Comparison of ENCODE assay signal across 9 cellular contexts in the genomic region with DNA sequence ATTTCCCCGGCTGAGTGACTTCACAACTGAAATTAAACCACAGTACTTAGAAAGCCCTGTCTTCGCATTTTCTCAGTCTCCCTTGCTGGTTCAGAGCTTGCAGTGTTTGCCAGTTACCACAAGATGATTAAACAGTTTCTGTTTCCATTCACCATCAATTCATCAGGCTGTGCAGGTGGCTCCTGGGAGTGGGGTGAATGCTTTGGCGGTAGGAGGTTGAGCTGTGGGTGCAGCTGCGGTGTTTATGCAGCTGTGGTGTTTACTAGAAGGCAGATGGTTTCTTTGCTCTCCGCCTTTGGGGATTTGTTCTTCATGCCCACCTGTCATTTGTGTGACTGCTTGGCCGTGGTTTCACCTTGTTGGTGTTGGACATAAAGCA. TPM values are rescaled to one million over a fixed set of nuclear protein-coding genes. Genes with fewer than 3 reads are reported as not detected.
DNase-seq lines count a peak whose midpoint lies in the region; ATAC-seq and TF ChIP-seq lines count a peak whose summit lies in the region.
"Had no signal": no experiment of that assay in that cellular context is flagged by ENCODE, and none has a peak within 500 bp of the region (broad histone marks: within the 10 kb centered on the region; RNA-seq: fewer than 3 reads in every experiment).

No MANE protein-coding gene starts in this region.

- DNase-seq in mammary epithelial cell (peak; percentile 73), MCF 10A (ENCODE audit: unreplicated experiment) (no peak), Kasumi-1 (lab: John Stamatoyannopoulos, UW) (no peak), cerebellum (ENCODE audit: low spot score) (no peak)
- DNase-seq in activated naive CD8-positive, alpha-beta T cell treated with anti-CD3 and anti-CD28 coated beads, Interleukin-2, amount 50 U/mL, for 24 hours: peak; percentile 66
- DNase-seq in stimulated activated CD8-positive, alpha-beta memory T cell treated with anti-CD3 and anti-CD28 coated beads, Interleukin-4, amount 100 ng/mL, for 24 hours (ENCODE audit: low read depth): peak; percentile 44
- DNase-seq: upper lobe of left lung had no signal

- in situ Hi-C loops in mammary epithelial cell (cut with MboI; ENCODE audit: low sequenced_read_pairs in 2 of 2): no loop called here

- no peaks in the 10 kb centered on the region for H3K36me3 Mint-ChIP-seq in MCF 10A (ENCODE audit: insufficient read depth, unreplicated experiment)
- no peaks in the 10 kb centered on the region for H3K36me3 Mint-ChIP-seq in activated naive CD8-positive, alpha-beta T cell treated with anti-CD3 and anti-CD28 coated beads, Interleukin-2, amount 50 U/mL, for 24 hours (ENCODE audit: low read depth)

- no peak overlapping the region for H3K27ac Mint-ChIP-seq in MCF 10A (ENCODE audit: low read depth, unreplicated experiment)
- H3K27ac Mint-ChIP-seq in activated naive CD8-positive, alpha-beta T cell treated with anti-CD3 and anti-CD28 coated beads, Interleukin-2, amount 50 U/mL, for 24 hours: peak overlapping the region; percentile 67

- no peak overlapping the region for H3K9ac ChIP-seq in mammary epithelial cell (ENCODE audit: insufficient read depth, low read length)
- H3K9ac ChIP-seq in OCI-LY3 (ENCODE audit: low read length): no peak overlapping the region

- ATAC-seq in HG03342 (IDR thresholded peaks at IDR 0.05; ENCODE audit: unreplicated experiment): peak; percentile 94
- peak; percentile 97 for ATAC-seq in activated naive CD8-positive, alpha-beta T cell treated with anti-CD3 and anti-CD28 coated beads, Interleukin-2, amount 50 U/mL, for 24 hours

- no peak overlapping the region for H3K4me3 Mint-ChIP-seq in MCF 10A (ENCODE audit: unreplicated experiment)
- peak overlapping the region; percentile 41 for H3K4me3 Mint-ChIP-seq in activated naive CD8-positive, alpha-beta T cell treated with anti-CD3 and anti-CD28 coated beads, Interleukin-2, amount 50 U/mL, for 24 hours

- H3K4me2 ChIP-seq in mammary epithelial cell (ENCODE audit: insufficient read depth, low read depth, low read length) (no peak overlapping the region), OCI-LY3 (ENCODE audit: low read length) (peak overlapping the region; percentile 34)

- H3K27ac ChIP-seq in mammary epithelial cell (ENCODE audit: insufficient read depth, low read depth, low read length) (no peak overlapping the region), OCI-LY3 (ENCODE audit: low read length) (no peak overlapping the region)
- H3K27ac ChIP-seq: upper lobe of left lung had no signal

- H3K36me3 ChIP-seq in mammary epithelial cell (ENCODE audit: insufficient read depth, low read length) (no peaks in the 10 kb centered on the region), OCI-LY3 (replicated peaks; ENCODE audit: low read depth, low read length) (no peaks in the 10 kb centered on the region)
- H3K36me3 ChIP-seq: upper lobe of left lung had no signal

- no peaks in the 10 kb centered on the region for H3K27me3 ChIP-seq in mammary epithelial cell (ENCODE audit: insufficient read depth, low read length)
- peaks cover 77% of the 10 kb centered on the region for H3K27me3 ChIP-seq in OCI-LY3 (ENCODE audit: low read depth, low read length)
- H3K27me3 ChIP-seq: upper lobe of left lung had no signal

- CTCF ChIA-PET in mammary epithelial cell (lab: Charles Lee; ENCODE audit: low non-redundant PET) (no interaction called here), MCF 10A (lab: Yijun Ruan, JAX) (no interaction called here)

- TF ChIP-seq CTCF in mammary epithelial cell (conservative IDR thresholded peaks at IDR 0.05 in 1 of 2, IDR thresholded peaks at IDR 0.05 in 1 of 2; ENCODE audit: extremely low read depth in 1 of 2, insufficient read depth in 1 of 2, low read depth in 1 of 2, low read length in 2 of 2) (no peak), MCF 10A (IDR thresholded peaks at IDR 0.05; ENCODE audit: unreplicated experiment) (no peak), OCI-LY3 (IDR thresholded peaks at IDR 0.05; ENCODE audit: low read depth, low read length) (no peak)

- BruUV-seq in mammary epithelial cell (replicated peaks; lab: Mats Ljungman, UMichigan) (no TSS peak), MCF 10A (replicated peaks; lab: Mats Ljungman, UMichigan) (no TSS peak)

- H3K4me3 ChIP-seq in mammary epithelial cell (replicated peaks in 1 of 3; ENCODE audit: insufficient read depth in 1 of 3, low read depth in 2 of 3, low read length in 3 of 3) (no peak overlapping the region), OCI-LY3 (ENCODE audit: low read length) (no peak overlapping the region)
- H3K4me3 ChIP-seq: upper lobe of left lung had no signal

- H3K4me1 Mint-ChIP-seq in MCF 10A (ENCODE audit: insufficient read depth, unreplicated experiment): peaks cover 14% of the 10 kb centered on the region
- H3K4me1 Mint-ChIP-seq in activated naive CD8-positive, alpha-beta T cell treated with anti-CD3 and anti-CD28 coated beads, Interleukin-2, amount 50 U/mL, for 24 hours: peaks cover 24% of the 10 kb centered on the region

- POLR2A ChIA-PET in MCF 10A (lab: Yijun Ruan, JAX): interaction anchor here (0.7 to 1.0 kb wide), 2 partner anchors 9 to 70 kb away, joined by 3 to 4 read pairs; partner anchors contain the start of gene BUB1

- H3K4me1 ChIP-seq in mammary epithelial cell (ENCODE audit: insufficient read depth, low read length) (peaks cover 12% of the 10 kb centered on the region), OCI-LY3 (ENCODE audit: low read length) (peaks cover 15% of the 10 kb centered on the region)

- H3K9me3 ChIP-seq in mammary epithelial cell (replicated peaks; ENCODE audit: insufficient read depth, low read length) (no peaks in the 10 kb centered on the region), OCI-LY3 (ENCODE audit: insufficient read depth, low read length) (no peaks in the 10 kb centered on the region)
- H3K9me3 ChIP-seq: upper lobe of left lung had no signal

- H4K20me1 ChIP-seq in mammary epithelial cell (ENCODE audit: insufficient read depth, low read length) (no peaks in the 10 kb centered on the region), OCI-LY3 (ENCODE audit: insufficient read depth, low read length) (peaks cover 6% of the 10 kb centered on the region; the same call in 1 of the 2 replicates)

- dilution Hi-C loops in mammary epithelial cell (cut with HindIII; ENCODE audit: low sequenced_read_pairs): loop anchor here (5.0 kb wide), 1 partner anchor 76 kb away; no protein-coding TSS in a partner anchor

- intact Hi-C loops in mammary epithelial cell (cut with micrococcal nuclease): no loop called here
- intact Hi-C loops in MCF 10A (cut with micrococcal nuclease): no loop called here

- H3K79me2 ChIP-seq in mammary epithelial cell (ENCODE audit: insufficient read depth, low read length): no peaks in the 10 kb centered on the region
- H3K79me2 ChIP-seq in OCI-LY3 (ENCODE audit: low read length): no peaks in the 10 kb centered on the region

- peaks cover 31% of the 10 kb centered on the region for H3K27me3 Mint-ChIP-seq in MCF 10A (ENCODE audit: insufficient read depth, unreplicated experiment)
- peaks cover 69% of the 10 kb centered on the region for H3K27me3 Mint-ChIP-seq in activated naive CD8-positive, alpha-beta T cell treated with anti-CD3 and anti-CD28 coated beads, Interleukin-2, amount 50 U/mL, for 24 hours

- peak overlapping the region; percentile 27 for H2AFZ ChIP-seq in mammary epithelial cell (ENCODE audit: low read depth, low read length)
- no peak overlapping the region for H2AFZ ChIP-seq in OCI-LY3 (ENCODE audit: low read depth, low read length)

- 57% methylated on average over 6 of the region's 6 CpGs for WGBS in mammary epithelial cell (ENCODE audit: low coverage, missing lambda C conversion rate)

- H3K9me3 Mint-ChIP-seq in MCF 10A (ENCODE audit: unreplicated experiment): no peaks in the 10 kb centered on the region
- H3K9me3 Mint-ChIP-seq in activated naive CD8-positive, alpha-beta T cell treated with anti-CD3 and anti-CD28 coated beads, Interleukin-2, amount 50 U/mL, for 24 hours: no peaks in the 10 kb centered on the region

RNA-seq across cellular contexts. Expression of gene ACOXL, which starts 16.1 kb away (rescaled TPM):
- 1 to 10 TPM in 1 of 2 donors, not detected in 1; 1.0 TPM for total RNA-seq in mammary epithelial cell
- polyA plus RNA-seq in mammary epithelial cell: 0.96 TPM
- not detected for polyA minus RNA-seq in mammary epithelial cell
- total RNA-seq in MCF 10A (2022): not detected in 2 replicates
- 0.18 TPM for total RNA-seq in cerebellum

Comparison
In these comparisons a context has a peak if more than half of its experiments do, and no peak if none do; other contexts are left out.
1. DNase-seq: peak in mammary epithelial cell (single experiment), activated naive CD8-positive, alpha-beta T cell treated with anti-CD3 and anti-CD28 coated beads, Interleukin-2, amount 50 U/mL, for 24 hours (single experiment) and stimulated activated CD8-positive, alpha-beta memory T cell treated with anti-CD3 and anti-CD28 coated beads, Interleukin-4, amount 100 ng/mL, for 24 hours (single experiment); none in MCF 10A (single experiment), Kasumi-1 (0 of 2) and cerebellum (single experiment).